1 cellular context compared by ENCODE assay signal in genomic region chr2:171687287-171688128, GRCh38.
TF ChIP-seq lines count a peak whose summit lies in the region.

DYNC1I2 (plus strand) TSS chr2:171687469; CDS start chr2:171690156, 2,687 bp downstream.

TF ChIP-seq in HepG2, 621 proteins besides CTCF, POLR2A, EP300 and RAD21 (continued from another document and continues in another):
- no peak; the same call in 1 of the 2 replicates for TF ChIP-seq HBP1 (CRISPR knock-in tag; IDR thresholded peaks at IDR 0.05; ENCODE audit: low read depth)
- TF ChIP-seq NR3C1 (CRISPR knock-in tag; IDR thresholded peaks at IDR 0.05) = no peak
- TF ChIP-seq ZNF619 (CRISPR knock-in tag; IDR thresholded peaks at IDR 0.05) = peak; percentile 78; the same call in 1 of the 2 replicates
- no peak for TF ChIP-seq ZNF205 (CRISPR knock-in tag; IDR thresholded peaks at IDR 0.05)
- TF ChIP-seq ZNF678 (CRISPR knock-in tag; IDR thresholded peaks at IDR 0.05) = peak; percentile 97; the same call in 1 of the 2 replicates
- no peak for TF ChIP-seq CENPT (CRISPR knock-in tag; IDR thresholded peaks at IDR 0.05; ENCODE audit: low read depth)
- no peak; the same call in 1 of the 2 replicates for TF ChIP-seq SNAI1 (CRISPR knock-in tag; IDR thresholded peaks at IDR 0.05; ENCODE audit: borderline replicate concordance)
- 0 out of 2 replicates have a peak, but pooled peaks have one; percentile 67 for TF ChIP-seq ZNF235 (CRISPR knock-in tag; IDR thresholded peaks at IDR 0.05; ENCODE audit: borderline replicate concordance)
- TF ChIP-seq ZSCAN29 (CRISPR knock-in tag; conservative IDR thresholded peaks at IDR 0.05) = peak; percentile 90
- peak; percentile 43; the same call in 1 of the 2 replicates for TF ChIP-seq SP4 (CRISPR knock-in tag; IDR thresholded peaks at IDR 0.05)
- TF ChIP-seq ZNF609 (CRISPR knock-in tag; IDR thresholded peaks at IDR 0.05; ENCODE audit: borderline replicate concordance) = peak; percentile 61; the same call in 1 of the 2 replicates
- no peak for TF ChIP-seq ZNF549 (CRISPR knock-in tag; IDR thresholded peaks at IDR 0.05)
- TF ChIP-seq, protein P1, sequence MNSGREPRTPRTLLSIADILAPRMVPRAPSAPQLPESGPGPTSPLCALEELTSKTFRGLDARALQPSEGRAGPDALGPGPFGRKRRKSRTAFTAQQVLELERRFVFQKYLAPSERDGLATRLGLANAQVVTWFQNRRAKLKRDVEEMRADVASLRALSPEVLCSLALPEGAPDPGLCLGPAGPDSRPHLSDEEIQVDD (CRISPR knock-in tag; IDR thresholded peaks at IDR 0.05; ENCODE audit: borderline replicate concordance) = peak; percentile 65; the same call in 1 of the 2 replicates
- 0 out of 2 replicates have a peak, but pooled peaks have one; percentile 2 for TF ChIP-seq NFATC3 (CRISPR knock-in tag; IDR thresholded peaks at IDR 0.05)
- TF ChIP-seq, protein P2, sequence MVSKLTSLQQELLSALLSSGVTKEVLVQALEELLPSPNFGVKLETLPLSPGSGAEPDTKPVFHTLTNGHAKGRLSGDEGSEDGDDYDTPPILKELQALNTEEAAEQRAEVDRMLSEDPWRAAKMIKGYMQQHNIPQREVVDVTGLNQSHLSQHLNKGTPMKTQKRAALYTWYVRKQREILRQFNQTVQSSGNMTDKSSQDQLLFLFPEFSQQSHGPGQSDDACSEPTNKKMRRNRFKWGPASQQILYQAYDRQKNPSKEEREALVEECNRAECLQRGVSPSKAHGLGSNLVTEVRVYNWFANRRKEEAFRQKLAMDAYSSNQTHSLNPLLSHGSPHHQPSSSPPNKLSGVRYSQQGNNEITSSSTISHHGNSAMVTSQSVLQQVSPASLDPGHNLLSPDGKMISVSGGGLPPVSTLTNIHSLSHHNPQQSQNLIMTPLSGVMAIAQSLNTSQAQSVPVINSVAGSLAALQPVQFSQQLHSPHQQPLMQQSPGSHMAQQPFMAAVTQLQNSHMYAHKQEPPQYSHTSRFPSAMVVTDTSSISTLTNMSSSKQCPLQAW (CRISPR knock-in tag; IDR thresholded peaks at IDR 0.05) = peak; percentile 74; the same call in 1 of the 2 replicates
- TF ChIP-seq CENPX (CRISPR knock-in tag; IDR thresholded peaks at IDR 0.05) = no peak
- TF ChIP-seq E2F2 (CRISPR knock-in tag; IDR thresholded peaks at IDR 0.05; ENCODE audit: borderline replicate concordance) = peak; percentile 93
- TF ChIP-seq KDM2A (CRISPR knock-in tag; IDR thresholded peaks at IDR 0.05; ENCODE audit: borderline replicate concordance, low read depth) = peak; percentile 91
- no peak for TF ChIP-seq ZNF431 (CRISPR knock-in tag; IDR thresholded peaks at IDR 0.05; ENCODE audit: borderline replicate concordance, low read depth)
- no peak for TF ChIP-seq MBD4 (IDR thresholded peaks at IDR 0.05; ENCODE audit: borderline replicate concordance, low read length)
- TF ChIP-seq BATF2 (CRISPR knock-in tag; IDR thresholded peaks at IDR 0.05) = no peak
- TF ChIP-seq ZC3H4 (CRISPR knock-in tag; IDR thresholded peaks at IDR 0.05; ENCODE audit: borderline replicate concordance) = 0 out of 2 replicates have a peak, but pooled peaks have one; percentile 28
- no peak for TF ChIP-seq FIP1L1 (IDR thresholded peaks at IDR 0.05; ENCODE audit: borderline replicate concordance, insufficient read depth, low read depth, low read length)
- no peak for TF ChIP-seq HOXA5 (CRISPR knock-in tag; IDR thresholded peaks at IDR 0.05)
- no peak for TF ChIP-seq SNRNP70 (IDR thresholded peaks at IDR 0.05; ENCODE audit: low read depth, low read length)
- TF ChIP-seq ZNF136 (CRISPR knock-in tag; IDR thresholded peaks at IDR 0.05; ENCODE audit: low read depth) = peak; percentile 75; the same call in 1 of the 2 replicates
- peak; percentile 93 for TF ChIP-seq SALL1 (CRISPR knock-in tag; IDR thresholded peaks at IDR 0.05)
- 0 out of 2 replicates have a peak, but pooled peaks have one; percentile 21 for TF ChIP-seq ZNF766 (CRISPR knock-in tag; IDR thresholded peaks at IDR 0.05; ENCODE audit: borderline replicate concordance)
- TF ChIP-seq, protein P3, sequence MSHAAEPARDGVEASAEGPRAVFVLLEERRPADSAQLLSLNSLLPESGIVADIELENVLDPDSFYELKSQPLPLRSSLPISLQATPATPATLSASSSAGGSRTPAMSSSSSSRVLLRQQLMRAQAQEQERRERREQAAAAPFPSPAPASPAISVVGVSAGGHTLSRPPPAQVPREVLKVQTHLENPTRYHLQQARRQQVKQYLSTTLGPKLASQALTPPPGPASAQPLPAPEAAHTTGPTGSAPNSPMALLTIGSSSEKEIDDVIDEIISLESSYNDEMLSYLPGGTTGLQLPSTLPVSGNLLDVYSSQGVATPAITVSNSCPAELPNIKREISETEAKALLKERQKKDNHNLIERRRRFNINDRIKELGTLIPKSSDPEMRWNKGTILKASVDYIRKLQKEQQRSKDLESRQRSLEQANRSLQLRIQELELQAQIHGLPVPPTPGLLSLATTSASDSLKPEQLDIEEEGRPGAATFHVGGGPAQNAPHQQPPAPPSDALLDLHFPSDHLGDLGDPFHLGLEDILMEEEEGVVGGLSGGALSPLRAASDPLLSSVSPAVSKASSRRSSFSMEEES (CRISPR knock-in tag; IDR thresholded peaks at IDR 0.05) = peak; percentile 56
- no peak for TF ChIP-seq TCF12 (IDR thresholded peaks at IDR 0.05)
- no peak for TF ChIP-seq TCF12 (CRISPR knock-in tag; IDR thresholded peaks at IDR 0.05)
- peak; percentile 45; the same call in 1 of the 2 replicates for TF ChIP-seq NFE2L1 (CRISPR knock-in tag; IDR thresholded peaks at IDR 0.05; ENCODE audit: borderline replicate concordance)
- peak; percentile 74 for TF ChIP-seq AGO2 (optimal IDR thresholded peaks at IDR 0.05; ENCODE audit: low read depth, low read length)
- TF ChIP-seq, protein P4, sequence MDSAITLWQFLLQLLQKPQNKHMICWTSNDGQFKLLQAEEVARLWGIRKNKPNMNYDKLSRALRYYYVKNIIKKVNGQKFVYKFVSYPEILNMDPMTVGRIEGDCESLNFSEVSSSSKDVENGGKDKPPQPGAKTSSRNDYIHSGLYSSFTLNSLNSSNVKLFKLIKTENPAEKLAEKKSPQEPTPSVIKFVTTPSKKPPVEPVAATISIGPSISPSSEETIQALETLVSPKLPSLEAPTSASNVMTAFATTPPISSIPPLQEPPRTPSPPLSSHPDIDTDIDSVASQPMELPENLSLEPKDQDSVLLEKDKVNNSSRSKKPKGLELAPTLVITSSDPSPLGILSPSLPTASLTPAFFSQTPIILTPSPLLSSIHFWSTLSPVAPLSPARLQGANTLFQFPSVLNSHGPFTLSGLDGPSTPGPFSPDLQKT (CRISPR knock-in tag; IDR thresholded peaks at IDR 0.05; ENCODE audit: borderline replicate concordance) = peak; percentile 50; the same call in 1 of the 2 replicates
- TF ChIP-seq, protein P5, sequence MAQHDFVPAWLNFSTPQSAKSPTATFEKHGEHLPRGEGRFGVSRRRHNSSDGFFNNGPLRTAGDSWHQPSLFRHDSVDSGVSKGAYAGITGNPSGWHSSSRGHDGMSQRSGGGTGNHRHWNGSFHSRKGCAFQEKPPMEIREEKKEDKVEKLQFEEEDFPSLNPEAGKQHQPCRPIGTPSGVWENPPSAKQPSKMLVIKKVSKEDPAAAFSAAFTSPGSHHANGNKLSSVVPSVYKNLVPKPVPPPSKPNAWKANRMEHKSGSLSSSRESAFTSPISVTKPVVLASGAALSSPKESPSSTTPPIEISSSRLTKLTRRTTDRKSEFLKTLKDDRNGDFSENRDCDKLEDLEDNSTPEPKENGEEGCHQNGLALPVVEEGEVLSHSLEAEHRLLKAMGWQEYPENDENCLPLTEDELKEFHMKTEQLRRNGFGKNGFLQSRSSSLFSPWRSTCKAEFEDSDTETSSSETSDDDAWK (CRISPR knock-in tag; IDR thresholded peaks at IDR 0.05) = no peak
- TF ChIP-seq IKZF4 (CRISPR knock-in tag; IDR thresholded peaks at IDR 0.05; ENCODE audit: borderline replicate concordance, low read depth, not compliant biosample characterization) = no peak
- TF ChIP-seq ZNF430 (CRISPR knock-in tag; IDR thresholded peaks at IDR 0.05) = 0 out of 2 replicates have a peak, but pooled peaks have one; percentile 44
- TF ChIP-seq RFXAP (CRISPR knock-in tag; IDR thresholded peaks at IDR 0.05; ENCODE audit: borderline replicate concordance) = peak; percentile 84
- TF ChIP-seq HDAC1 (CRISPR knock-in tag; IDR thresholded peaks at IDR 0.05) = peak; percentile 96
- no peak for TF ChIP-seq NBN (conservative IDR thresholded peaks at IDR 0.05)
- TF ChIP-seq ZNF292 (CRISPR knock-in tag; IDR thresholded peaks at IDR 0.05; ENCODE audit: borderline replicate concordance, low read depth) = peak; percentile 59; the same call in 1 of the 2 replicates
- no peak for TF ChIP-seq ZFAT (CRISPR knock-in tag; conservative IDR thresholded peaks at IDR 0.05)
- TF ChIP-seq ZNF557 (CRISPR knock-in tag; IDR thresholded peaks at IDR 0.05) = no peak
- TF ChIP-seq, protein P6, sequence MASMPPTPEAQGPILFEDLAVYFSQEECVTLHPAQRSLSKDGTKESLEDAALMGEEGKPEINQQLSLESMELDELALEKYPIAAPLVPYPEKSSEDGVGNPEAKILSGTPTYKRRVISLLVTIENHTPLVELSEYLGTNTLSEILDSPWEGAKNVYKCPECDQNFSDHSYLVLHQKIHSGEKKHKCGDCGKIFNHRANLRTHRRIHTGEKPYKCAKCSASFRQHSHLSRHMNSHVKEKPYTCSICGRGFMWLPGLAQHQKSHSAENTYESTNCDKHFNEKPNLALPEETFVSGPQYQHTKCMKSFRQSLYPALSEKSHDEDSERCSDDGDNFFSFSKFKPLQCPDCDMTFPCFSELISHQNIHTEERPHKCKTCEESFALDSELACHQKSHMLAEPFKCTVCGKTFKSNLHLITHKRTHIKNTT (CRISPR knock-in tag; IDR thresholded peaks at IDR 0.05) = peak; percentile 99
